16 cellular contexts compared by ENCODE assay signal in genomic region chr4:38491854-38492478, GRCh38.
"Had no signal": no experiment of that assay in that cellular context is flagged by ENCODE, and none has a peak within 500 bp of the region (broad histone marks: within the 10 kb centered on the region; RNA-seq: fewer than 3 reads in every experiment).

No MANE protein-coding gene starts in this region.

- H3K27ac ChIP-seq: gastroesophageal sphincter, left ventricle myocardium inferior, ovary, uterus had no signal

- ATAC-seq: activated CD4-positive, CD25-positive, alpha-beta regulatory T cell treated with anti-CD3 and anti-CD28 coated beads, Interleukin-2, amount 50 U/mL, for 24 hours; gastroesophageal sphincter had no signal

- DNase-seq: activated CD4-positive, alpha-beta memory T cell treated with anti-CD3 and anti-CD28 coated beads for 36 hours; activated naive CD4-positive, alpha-beta T cell; activated T-cell treated with anti-CD3 and anti-CD28 coated beads, Interleukin-2, amount 50 U/mL, for 48 hours; amniotic stem cell; effector memory CD4-positive, alpha-beta T cell; left ventricle myocardium inferior; mesenchymal stem cell; ovary; stimulated activated CD4-positive, alpha-beta T cell treated with anti-CD3 and anti-CD28 coated beads, Interleukin-15, amount 100 ng/mL, for 24 hours; stimulated activated CD4-positive, alpha-beta T cell treated with anti-CD3 and anti-CD28 coated beads, Interleukin-4, amount 100 ng/mL, for 24 hours; uterus had no signal

- H3K4me1 ChIP-seq: uterus had no signal

- H3K27ac Mint-ChIP-seq: activated CD4-positive, alpha-beta memory T cell treated with anti-CD3 and anti-CD28 coated beads for 36 hours; brain; T-helper 1 cell treated with Interleukin-12 subunit alpha and Interleukin-12 subunit beta and Interleukin-4 antibody, amounts not matched to agents 30 μg/mL and 1 μg/mL, for 36 hours had no signal

- H3K36me3 ChIP-seq: gastroesophageal sphincter, left ventricle myocardium inferior, ovary, uterus had no signal

- H3K27me3 ChIP-seq: gastroesophageal sphincter, ovary, uterus had no signal

- H3K4me3 Mint-ChIP-seq: activated CD4-positive, alpha-beta memory T cell treated with anti-CD3 and anti-CD28 coated beads for 36 hours; brain; neural crest cell; T-helper 1 cell treated with Interleukin-12 subunit alpha and Interleukin-12 subunit beta and Interleukin-4 antibody, amounts not matched to agents 30 μg/mL and 1 μg/mL, for 36 hours had no signal

- H3K36me3 Mint-ChIP-seq: activated CD4-positive, alpha-beta memory T cell treated with anti-CD3 and anti-CD28 coated beads for 36 hours; brain had no signal

- H3K9me3 ChIP-seq: gastroesophageal sphincter, left ventricle myocardium inferior, ovary, uterus had no signal

- H3K4me3 ChIP-seq: gastroesophageal sphincter, left ventricle myocardium inferior, ovary, uterus had no signal

- H3K27me3 Mint-ChIP-seq: activated CD4-positive, alpha-beta memory T cell treated with anti-CD3 and anti-CD28 coated beads for 36 hours had no signal

- H3K9me3 Mint-ChIP-seq: activated CD4-positive, alpha-beta memory T cell treated with anti-CD3 and anti-CD28 coated beads for 36 hours; brain; neural crest cell; T-helper 1 cell treated with Interleukin-12 subunit alpha and Interleukin-12 subunit beta and Interleukin-4 antibody, amounts not matched to agents 30 μg/mL and 1 μg/mL, for 36 hours had no signal
